ENCODE assay signal across 14 cellular contexts in the genomic region with DNA sequence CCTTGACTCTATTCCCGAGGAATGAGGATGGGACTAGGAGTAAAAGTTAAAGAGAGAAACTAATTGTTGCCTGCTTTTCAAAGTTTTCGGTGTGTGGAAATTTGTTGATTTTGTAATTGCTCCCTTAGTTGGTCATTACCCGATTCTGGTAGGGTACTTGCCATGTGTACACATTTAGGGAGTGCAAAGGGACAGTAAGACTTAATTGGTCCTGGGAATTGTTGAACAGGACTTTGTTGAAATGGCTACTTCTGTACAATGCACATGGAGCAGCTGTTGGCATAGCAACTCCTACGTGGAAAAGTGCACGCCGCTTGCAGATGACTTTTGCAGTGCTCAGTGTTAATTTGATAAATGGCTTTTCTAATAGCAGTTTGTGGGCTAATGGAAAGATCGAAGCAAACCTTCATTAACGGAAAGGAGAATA. TPM values are rescaled to one million over a fixed set of nuclear protein-coding genes. Genes with fewer than 3 reads are reported as not detected.
DNase-seq lines count a peak whose midpoint lies in the region; ATAC-seq and TF ChIP-seq lines count a peak whose summit lies in the region.
"Had no signal": no experiment of that assay in that cellular context is flagged by ENCODE, and none has a peak within 500 bp of the region (broad histone marks: within the 10 kb centered on the region; RNA-seq: fewer than 3 reads in every experiment).

No MANE protein-coding gene starts in this region.

- H3K4me1 ChIP-seq in left ventricle myocardium inferior, result peaks cover 100% of the 10 kb centered on the region
- H3K4me1 ChIP-seq in esophagus muscularis mucosa, result peaks cover 40 to 83% (median 53%) of the 10 kb centered on the region in 4 donors
- H3K4me1 ChIP-seq in upper lobe of right lung, result peaks cover 92% of the 10 kb centered on the region

- H3K4me3 ChIP-seq in left ventricle myocardium inferior (peak overlapping the region; percentile 11), esophagus muscularis mucosa (peak overlapping the region in 3 of 4 donors; percentile 1 to 24 (median 16)), upper lobe of right lung (peak overlapping the region; percentile 19)

- no peak for TF ChIP-seq EP300 in esophagus muscularis mucosa (IDR thresholded peaks at IDR 0.05)

- H3K36me3 ChIP-seq in left ventricle myocardium inferior (peaks cover 2% of the 10 kb centered on the region), esophagus muscularis mucosa (peaks cover 0 to 5% (median 0%) of the 10 kb centered on the region in 4 donors), upper lobe of right lung (no peaks in the 10 kb centered on the region)

- no peak for ATAC-seq in Right ventricle myocardium inferior
- ATAC-seq in upper lobe of right lung, result peak; percentile 16
- ATAC-seq: activated CD8-positive, alpha-beta T cell treated with anti-CD3 and anti-CD28 coated beads, Interleukin-2, amount 10 ng/mL, durations not matched to agents 7 days and 5 days had no signal

- 53% methylated on average over 8 of the region's 8 CpGs for WGBS in esophagus muscularis mucosa

- H3K27ac ChIP-seq in left ventricle myocardium inferior (replicated peaks), result peak overlapping the region; percentile 99
- peak overlapping the region in 3 of 4 donors; percentile 8 to 28 (median 10) for H3K27ac ChIP-seq in esophagus muscularis mucosa (replicated peaks in 1 of 4)
- peak overlapping the region; percentile 32 for H3K27ac ChIP-seq in upper lobe of right lung
- no peak overlapping the region for H3K27ac ChIP-seq in caudate nucleus (ENCODE audit: low read depth, low read length)

- TF ChIP-seq POLR2A in esophagus muscularis mucosa (IDR thresholded peaks at IDR 0.05; ENCODE audit: low read depth), result no peak

- H3K9me3 ChIP-seq in left ventricle myocardium inferior (replicated peaks), result no peaks in the 10 kb centered on the region
- no peaks in the 10 kb centered on the region for H3K9me3 ChIP-seq in esophagus muscularis mucosa
- H3K9me3 ChIP-seq in upper lobe of right lung, result no peaks in the 10 kb centered on the region

- H3K27me3 ChIP-seq in left ventricle myocardium inferior (ENCODE audit: low read depth) (no peaks in the 10 kb centered on the region), esophagus muscularis mucosa (no peaks in the 10 kb centered on the region), upper lobe of right lung (no peaks in the 10 kb centered on the region)

- no peak for DNase-seq in left ventricle myocardium inferior
- DNase-seq in Right ventricle myocardium inferior (ENCODE audit: missing footprints), result no peak
- no peak for DNase-seq in esophagus muscularis mucosa (ENCODE audit: extremely low spot score)
- peak; percentile 19 for DNase-seq in midbrain (lab: John Stamatoyannopoulos, UW)
- no peak for DNase-seq in upper lobe of right lung
- DNase-seq in caudate nucleus (lab: John Stamatoyannopoulos, UW), result no peak
- DNase-seq in cerebellum (ENCODE audit: low spot score), result no peak
- DNase-seq in COLO829 (ENCODE audit: low spot score), result no peak
- DNase-seq: activated CD8-positive, alpha-beta T cell treated with anti-CD3 and anti-CD28 coated beads, Interleukin-2, amount 10 ng/mL, durations not matched to agents 7 days and 5 days; effector memory CD4-positive, alpha-beta T cell; naive B cell; NCI-H1092; OCI-M1; stimulated activated CD4-positive, alpha-beta T cell treated with anti-CD3 and anti-CD28 coated beads, Interleukin-4, amount 100 ng/mL, for 1 hour had no signal

- intact Hi-C loops in left ventricle myocardium inferior (cut with micrococcal nuclease) (no loop called here), Right ventricle myocardium inferior (cut with DNase I) (no loop called here), esophagus muscularis mucosa (cut with DNase I) (no loop called here), upper lobe of right lung (cut with DNase I) (no loop called here)

- TF ChIP-seq CTCF in left ventricle myocardium inferior (IDR thresholded peaks at IDR 0.05; ENCODE audit: borderline replicate concordance) (no peak), esophagus muscularis mucosa (IDR thresholded peaks at IDR 0.05) (no peak), upper lobe of right lung (IDR thresholded peaks at IDR 0.05) (no peak)

RNA-seq across cellular contexts. Expression of a gene that starts 22.9 kb away (rescaled TPM):
- total RNA-seq in left ventricle myocardium inferior (205 TPM), Right ventricle myocardium inferior (205 TPM), esophagus muscularis mucosa (100 to 1,000 TPM; 113 to 225 (median 183) TPM), upper lobe of right lung (1,593 TPM), cerebellum (13.0 TPM)
